In genomic region chr11:7332451-7332850, GRCh38 we compare ENCODE assay signal across 29 cellular contexts.
"Had no signal": no experiment of that assay in that cellular context is flagged by ENCODE, and none has a peak within 500 bp of the region (broad histone marks: within the 10 kb centered on the region; RNA-seq: fewer than 3 reads in every experiment).

No MANE protein-coding gene starts in this region.

- H3K36me3 ChIP-seq: brain microvascular endothelial cell, SJSA1 had no signal

- H3K4me1 ChIP-seq: SJSA1 had no signal

- H3K27me3 ChIP-seq: brain microvascular endothelial cell, SJSA1 had no signal

- ATAC-seq: activated CD8-positive, alpha-beta T cell treated with anti-CD3 and anti-CD28 coated beads for 36 hours; activated T-cell treated with anti-CD3 and anti-CD28 coated beads, Interleukin-2, amount 50 U/mL, for 72 hours; activated T-helper 17 cell treated with anti-CD3 and anti-CD28 coated beads, Interleukin-2, amount 50 U/mL, for 72 hours had no signal

- H3K4me2 ChIP-seq: SK-N-SH had no signal

- DNase-seq: activated B cell treated with CpG ODN at 0.5 μM for 24 hours; activated CD4-positive, alpha-beta T cell treated with anti-CD3 and anti-CD28 coated beads for 4 hours; activated CD4-positive, alpha-beta T cell treated with anti-CD3 and anti-CD28 coated beads, Interleukin-2, amount 50 U/mL, for 4 hours; activated CD4-positive, CD25-positive, alpha-beta regulatory T cell treated with anti-CD3 and anti-CD28 coated beads, Interleukin-2, amount 50 U/mL, for 72 hours; activated CD8-positive, alpha-beta T cell treated with anti-CD3 and anti-CD28 coated beads for 36 hours; activated effector memory CD4-positive, alpha-beta T cell treated with anti-CD3 and anti-CD28 coated beads, Interleukin-2, amount 50 U/mL, for 16 hours; activated naive CD4-positive, alpha-beta T cell; activated naive CD4-positive, alpha-beta T cell treated with anti-CD3 and anti-CD28 coated beads, Interleukin-2, amount 50 U/mL, for 16 hours; activated naive CD8-positive, alpha-beta T cell treated with anti-CD3 and anti-CD28 coated beads for 36 hours; activated T-cell treated with anti-CD3 and anti-CD28 coated beads, Interleukin-2, amount 50 U/mL, for 1 hour; activated T-cell treated with anti-CD3 and anti-CD28 coated beads, Interleukin-2, amount 50 U/mL, for 72 hours; amniotic stem cell; aorta; brain microvascular endothelial cell; Karpas-422; KBM-7; NCI-H1105; NCI-H1417 treated with DMSO at 0.1 percent for 48 hours; NCI-H187 treated with DMSO at 0.1 percent for 48 hours; NCI-H2081 treated with DMSO at 0.1 percent for 48 hours; NCI-H2171; NCI-H2227 treated with DMSO at 0.1 percent for 48 hours; NCI-H524 treated with DMSO at 0.1 percent for 48 hours; NCI-H748 treated with DMSO at 0.1 percent for 48 hours; SHP77; SK-N-SH had no signal

- H3K9ac ChIP-seq: SK-N-SH had no signal

- H3K4me3 ChIP-seq: SJSA1 had no signal

- H3K27ac ChIP-seq: brain microvascular endothelial cell, SJSA1, VCaP had no signal

- H3K9me3 ChIP-seq: SJSA1, SK-N-SH had no signal
